13 cellular contexts compared by ENCODE assay signal in the genomic region with DNA sequence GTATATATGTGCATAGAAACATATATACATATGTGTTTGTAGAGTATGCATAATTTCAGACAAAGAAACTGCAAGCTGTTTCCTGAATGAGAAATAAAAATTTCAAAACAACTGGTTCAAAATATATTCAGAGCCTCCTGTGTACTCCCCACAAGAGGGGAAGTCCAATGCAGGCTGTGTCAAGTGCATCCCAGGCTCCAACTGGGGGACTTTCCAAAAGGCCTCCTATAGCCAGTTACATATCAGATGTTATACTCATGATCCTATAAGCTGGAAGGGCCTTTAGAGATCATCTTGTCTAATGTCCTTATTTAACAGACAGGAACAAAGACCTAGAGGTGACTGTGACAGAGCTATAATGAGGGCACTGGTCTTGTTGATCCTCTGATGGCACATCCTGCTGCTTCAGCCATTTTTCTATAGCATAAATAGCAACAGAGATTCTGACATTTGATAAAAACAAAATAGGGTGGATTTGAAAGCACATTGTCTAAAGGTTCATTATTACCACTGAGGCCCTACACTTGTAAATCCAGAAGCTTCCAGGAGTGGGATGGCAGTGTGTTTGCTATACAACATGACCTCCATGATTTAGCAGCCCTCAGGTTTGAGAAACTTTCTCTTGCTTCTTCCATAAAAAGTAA. TPM values are rescaled to one million over a fixed set of nuclear protein-coding genes. Genes with fewer than 3 reads are reported as not detected.
DNase-seq lines count a peak whose midpoint lies in the region; ATAC-seq, FAIRE-seq and TF ChIP-seq lines count a peak whose summit lies in the region.
"Had no signal": no experiment of that assay in that cellular context is flagged by ENCODE, and none has a peak within 500 bp of the region (broad histone marks: within the 10 kb centered on the region; RNA-seq: fewer than 3 reads in every experiment).

No MANE protein-coding gene starts in this region.

- CTCF ChIA-PET in CD4-positive, alpha-beta memory T cell (lab: Charles Lee; ENCODE audit: partially characterized antibody), result no interaction called here
- CTCF ChIA-PET in HepG2 (lab: Yijun Ruan, JAX; ENCODE audit: low intra/inter-chr PET ratio, low total read pairs), result no interaction called here

- no peak for TF ChIP-seq EP300 in HepG2 (IDR thresholded peaks at IDR 0.05; ENCODE audit: low read depth in 2 of 2, low read length in 2 of 2)
- TF ChIP-seq EP300 in HepG2 (CRISPR knock-in tag; IDR thresholded peaks at IDR 0.05; ENCODE audit: borderline replicate concordance), result no peak

- no peak for FAIRE-seq in HepG2 (lab: Jason Lieb, UNC)

- peak; percentile 39 for ATAC-seq in HG02973 (IDR thresholded peaks at IDR 0.05; ENCODE audit: unreplicated experiment)
- ATAC-seq in T-helper 17 cell, result peak; percentile 83
- no peak for ATAC-seq in HepG2

- H4K20me1 ChIP-seq in neural progenitor cell (ENCODE audit: low read depth), result no peaks in the 10 kb centered on the region
- H4K20me1 ChIP-seq in HepG2 (ENCODE audit: insufficient read depth, low read length), result no peaks in the 10 kb centered on the region
- H4K20me1 ChIP-seq: BLaER1 treated with 17β-estradiol and CSF1 and Interleukin-3, amounts not matched to agents 10 nM and 100 nM had no signal

- peaks cover 57% of the 10 kb centered on the region in 2 donors for H3K36me3 Mint-ChIP-seq in CD4-positive, alpha-beta memory T cell
- H3K36me3 Mint-ChIP-seq in T-helper 17 cell (ENCODE audit: low read depth) (peaks cover 13% of the 10 kb centered on the region), neural progenitor cell (no peaks in the 10 kb centered on the region)

- H3K27ac ChIP-seq in CD4-positive, alpha-beta memory T cell (ENCODE audit: low read depth, low read length), result no peak overlapping the region
- H3K27ac ChIP-seq in neural progenitor cell (no peak overlapping the region), colonic mucosa (no peak overlapping the region), HepG2 (ENCODE audit: extremely low read length, insufficient read depth, low read length) (no peak overlapping the region)
- H3K27ac ChIP-seq: BLaER1 treated with 17β-estradiol and CSF1 and Interleukin-3, amounts not matched to agents 10 nM and 100 nM; dorsolateral prefrontal cortex had no signal

- no TSS peak for BruUV-seq in HepG2 (replicated peaks; lab: Mats Ljungman, UMichigan)

- H3K4me1 ChIP-seq in CD4-positive, alpha-beta memory T cell (ENCODE audit: insufficient read depth, low read length), result no peaks in the 10 kb centered on the region
- H3K4me1 ChIP-seq in neural progenitor cell (no peaks in the 10 kb centered on the region), colonic mucosa (no peaks in the 10 kb centered on the region), HepG2 (ENCODE audit: insufficient read depth, low read length) (peaks cover 39% of the 10 kb centered on the region)

- no peaks in the 10 kb centered on the region for H3K9me3 Mint-ChIP-seq in CD4-positive, alpha-beta memory T cell
- no peaks in the 10 kb centered on the region for H3K9me3 Mint-ChIP-seq in neural progenitor cell
- H3K9me3 Mint-ChIP-seq: T-helper 1 cell treated with Interleukin-12 subunit alpha and Interleukin-12 subunit beta and Interleukin-4 antibody, amounts not matched to agents 30 μg/mL and 1 μg/mL, for 36 hours had no signal

- peak; percentile 20 for TF ChIP-seq POLR2A in GM19193 (IDR thresholded peaks at IDR 0.05; ENCODE audit: extremely low read depth, insufficient read depth, insufficient read length)
- no peak for TF ChIP-seq POLR2A in HepG2 (IDR thresholded peaks at IDR 0.05; ENCODE audit: insufficient read depth in 1 of 2, low read depth in 2 of 2, low read length in 2 of 2)

- H3K4me2 ChIP-seq in neural progenitor cell, result no peak overlapping the region
- H3K4me2 ChIP-seq in HepG2 (ENCODE audit: low read depth, low read length), result no peak overlapping the region

- H3K27me3 ChIP-seq in CD4-positive, alpha-beta memory T cell (ENCODE audit: insufficient read depth, low read length), result no peaks in the 10 kb centered on the region
- H3K27me3 ChIP-seq in neural progenitor cell (peaks cover 17% of the 10 kb centered on the region), colonic mucosa (no peaks in the 10 kb centered on the region), HepG2 (ENCODE audit: control insufficient read depth in 1 of 2, insufficient read depth in 2 of 2, low read length in 2 of 2) (peaks cover 0 to 8% of the 10 kb centered on the region in 2 experiments; a peak in 2 of 5 replicates), MG63 (no peaks in the 10 kb centered on the region)
- H3K27me3 ChIP-seq: BLaER1 treated with 17β-estradiol and CSF1 and Interleukin-3, amounts not matched to agents 10 nM and 100 nM had no signal

- H3K9me3 ChIP-seq in CD4-positive, alpha-beta memory T cell (ENCODE audit: control insufficient read depth in 1 of 2, low read length in 2 of 2), result no peaks in the 10 kb centered on the region
- no peaks in the 10 kb centered on the region for H3K9me3 ChIP-seq in T-helper 17 cell (ENCODE audit: control insufficient read depth, low read length, poor library complexity, severe bottlenecking)
- H3K9me3 ChIP-seq in neural progenitor cell (ENCODE audit: low read depth), result no peaks in the 10 kb centered on the region
- H3K9me3 ChIP-seq in colonic mucosa, result no peaks in the 10 kb centered on the region
- H3K9me3 ChIP-seq in HepG2 (ENCODE audit: low read length), result no peaks in the 10 kb centered on the region
- no peaks in the 10 kb centered on the region for H3K9me3 ChIP-seq in MG63
- H3K9me3 ChIP-seq: BLaER1 treated with 17β-estradiol and CSF1 and Interleukin-3, amounts not matched to agents 10 nM and 100 nM had no signal

- H3K79me2 ChIP-seq in neural progenitor cell (ENCODE audit: low read depth) (no peaks in the 10 kb centered on the region), HepG2 (ENCODE audit: insufficient read depth, low read length) (no peaks in the 10 kb centered on the region)

- H2AFZ ChIP-seq in neural progenitor cell (replicated peaks), result no peak overlapping the region
- H2AFZ ChIP-seq in HepG2 (ENCODE audit: low read length), result no peak overlapping the region

- no peak for DNase-seq in CD4-positive, alpha-beta memory T cell
- no peak for DNase-seq in T-helper 17 cell
- no peak for DNase-seq in neural progenitor cell (ENCODE audit: low spot score)
- DNase-seq in colonic mucosa, result no peak
- no peak for DNase-seq in HepG2 (ENCODE audit: low spot score)
- DNase-seq in MG63, result no peak
- DNase-seq: dorsolateral prefrontal cortex; NCI-H524; stimulated activated CD4-positive, alpha-beta T cell treated with anti-CD3 and anti-CD28 coated beads, Interleukin-15, amount 100 ng/mL, for 24 hours had no signal

- no peaks in the 10 kb centered on the region for H3F3A ChIP-seq in neural progenitor cell (ENCODE audit: low read depth)

- H3K4me1 Mint-ChIP-seq in CD4-positive, alpha-beta memory T cell, result peaks cover 12 to 41% (median 33%) of the 10 kb centered on the region in 4 donors
- H3K4me1 Mint-ChIP-seq in T-helper 17 cell, result peaks cover 34% of the 10 kb centered on the region
- H3K4me1 Mint-ChIP-seq in neural progenitor cell, result peaks cover 14% of the 10 kb centered on the region

- in situ Hi-C loops in HepG2 (cut with HindIII; ENCODE audit: extremely low pct_ligation_motif_present, low pct_unique_long_range_greater_than_20kb), result no loop called here

- no peak overlapping the region for H3K4me3 ChIP-seq in CD4-positive, alpha-beta memory T cell (ENCODE audit: low read length in 2 of 2)
- H3K4me3 ChIP-seq in neural progenitor cell (no peak overlapping the region), colonic mucosa (no peak overlapping the region), HepG2 (replicated peaks in 1 of 3; ENCODE audit: insufficient read depth in 1 of 3, low read depth in 2 of 3, low read length in 3 of 3) (no peak overlapping the region), MG63 (no peak overlapping the region)
- H3K4me3 ChIP-seq: BLaER1 treated with 17β-estradiol and CSF1 and Interleukin-3, amounts not matched to agents 10 nM and 100 nM; dorsolateral prefrontal cortex had no signal

- H3K9ac ChIP-seq in neural progenitor cell (no peak overlapping the region), colonic mucosa (ENCODE audit: low read depth in 2 of 2, low read length in 2 of 2) (no peak overlapping the region), HepG2 (ENCODE audit: insufficient read depth, low read depth, low read length) (no peak overlapping the region)
- H3K9ac ChIP-seq: BLaER1 treated with 17β-estradiol and CSF1 and Interleukin-3, amounts not matched to agents 10 nM and 100 nM had no signal

- intact Hi-C loops in CD4-positive, alpha-beta memory T cell (cut with micrococcal nuclease), result no loop called here
- intact Hi-C loops in colonic mucosa (cut with DNase I) (no loop called here), HepG2 (cut with micrococcal nuclease; ENCODE audit: unreplicated experiment) (no loop called here)

- peak overlapping the region in 5 of 7 donors; percentile 11 to 82 (median 29) for H3K27ac Mint-ChIP-seq in CD4-positive, alpha-beta memory T cell
- H3K27ac Mint-ChIP-seq in T-helper 17 cell, result no peak overlapping the region
- H3K27ac Mint-ChIP-seq in neural progenitor cell, result no peak overlapping the region

- POLR2A ChIA-PET in CD4-positive, alpha-beta memory T cell (lab: Charles Lee; ENCODE audit: partially characterized antibody), result no interaction called here
- POLR2A ChIA-PET in HepG2 (lab: Yijun Ruan, JAX), result no interaction called here

- no peak for TF ChIP-seq CTCF in neural progenitor cell (IDR thresholded peaks at IDR 0.05)
- TF ChIP-seq CTCF in colonic mucosa (IDR thresholded peaks at IDR 0.05), result no peak
- no peak for TF ChIP-seq CTCF in HepG2 (CRISPR knock-in tag; IDR thresholded peaks at IDR 0.05)

- no peaks in the 10 kb centered on the region for H3K27me3 Mint-ChIP-seq in CD4-positive, alpha-beta memory T cell
- H3K27me3 Mint-ChIP-seq in T-helper 17 cell, result no peaks in the 10 kb centered on the region
- peaks cover 4% of the 10 kb centered on the region for H3K27me3 Mint-ChIP-seq in neural progenitor cell (ENCODE audit: insufficient read depth, low read depth)

- TF ChIP-seq RAD21 in HepG2 (CRISPR knock-in tag; IDR thresholded peaks at IDR 0.05), result no peak

- H3K36me3 ChIP-seq in CD4-positive, alpha-beta memory T cell (ENCODE audit: insufficient read depth, low read length), result peaks cover 9% of the 10 kb centered on the region
- H3K36me3 ChIP-seq in neural progenitor cell, result no peaks in the 10 kb centered on the region
- no peaks in the 10 kb centered on the region for H3K36me3 ChIP-seq in colonic mucosa
- H3K36me3 ChIP-seq in HepG2 (replicated peaks in 1 of 2; ENCODE audit: control insufficient read depth in 1 of 2, insufficient read depth in 2 of 2, low read length in 2 of 2), result no peaks in the 10 kb centered on the region
- H3K36me3 ChIP-seq in MG63, result no peaks in the 10 kb centered on the region

- H3K4me3 Mint-ChIP-seq in CD4-positive, alpha-beta memory T cell, result no peak overlapping the region
- no peak overlapping the region for H3K4me3 Mint-ChIP-seq in T-helper 17 cell
- no peak overlapping the region for H3K4me3 Mint-ChIP-seq in neural progenitor cell
- H3K4me3 Mint-ChIP-seq: T-helper 1 cell treated with Interleukin-12 subunit alpha and Interleukin-12 subunit beta and Interleukin-4 antibody, amounts not matched to agents 30 μg/mL and 1 μg/mL, for 36 hours had no signal

RNA-seq across cellular contexts. Expression of gene LY75, which starts 13.5 kb away (rescaled TPM):
- total RNA-seq in CD4-positive, alpha-beta memory T cell, result 10 to 100 TPM; 39.6 to 40.9 TPM
- 10 to 100 TPM; 43.8 to 56.9 TPM for polyA plus RNA-seq in CD4-positive, alpha-beta memory T cell
- total RNA-seq in T-helper 17 cell (10 to 100 TPM; 31.8 to 37.1 TPM), neural progenitor cell (ENCODE audit: low replicate concordance) (0.25 and 0.39 TPM in 2 replicates), colonic mucosa (10 to 100 TPM; 27.6 to 35.5 TPM), HepG2 (2016; rRNA removed; fragmentation: Illumina TruSeq; extraction: Trizol) (not detected in 2 replicates)
- not detected in 2 replicates for total RNA-seq in HepG2 (2016; cell fraction: cytosol; rRNA removed; fragmentation: Illumina TruSeq; extraction: Trizol; ENCODE audit: low read depth)
- total RNA-seq in HepG2 (2016; cell fraction: insoluble cytoplasmic fraction; rRNA removed; fragmentation: Illumina TruSeq; extraction: Trizol), result not detected in 2 replicates
- total RNA-seq in HepG2 (2016; cell fraction: membrane; rRNA removed; fragmentation: Illumina TruSeq; extraction: Trizol), result not detected in 2 replicates
- not detected in 2 replicates for total RNA-seq in HepG2 (2016; cell fraction: nucleus; rRNA removed; fragmentation: Illumina TruSeq; extraction: Trizol)
- not detected in 2 replicates for polyA plus RNA-seq in HepG2 (2011; rRNA removed)
- polyA plus RNA-seq in HepG2 (2011; cell fraction: cytosol; rRNA removed), result not detected in 2 replicates
- not detected in 2 replicates for polyA plus RNA-seq in HepG2 (2011; cell fraction: nucleus; rRNA removed)
- polyA plus RNA-seq in HepG2 (2012), result not detected in 2 replicates
- polyA plus RNA-seq in HepG2 (2016; cell fraction: cytosol; fragmentation: Illumina TruSeq; extraction: Trizol; ENCODE audit: low read depth), result not detected in 2 replicates
- not detected in 2 replicates for polyA plus RNA-seq in HepG2 (2016; cell fraction: insoluble cytoplasmic fraction; fragmentation: Illumina TruSeq; extraction: Trizol; ENCODE audit: low read depth)
- polyA plus RNA-seq in HepG2 (2016; cell fraction: membrane; fragmentation: Illumina TruSeq; extraction: Trizol; ENCODE audit: low read depth), result not detected in 2 replicates
- polyA plus RNA-seq in HepG2 (2016; cell fraction: nucleus; fragmentation: Illumina TruSeq; extraction: Trizol; ENCODE audit: insufficient read depth, low read depth), result not detected in 2 replicates
- polyA minus RNA-seq in HepG2 (2011; rRNA and poly(A)+ RNA removed; ENCODE audit: low replicate concordance), result 0.12 TPM in 1 of 2 replicates, not detected in the other
- not detected in 2 replicates for polyA minus RNA-seq in HepG2 (2011; cell fraction: cytosol; rRNA and poly(A)+ RNA removed)
- not detected in 2 replicates for polyA minus RNA-seq in HepG2 (2011; cell fraction: nucleus; rRNA and poly(A)+ RNA removed)
- 0.07 TPM in 1 of 2 replicates, not detected in the other for total RNA-seq in MG63 (2014; rRNA removed; shearing (Covaris generic); ENCODE audit: low replicate concordance)

Comparison
In these comparisons a context has a peak if more than half of its experiments do, and no peak if none do; other contexts are left out.
1. H3K27ac Mint-ChIP-seq: peak in CD4-positive, alpha-beta memory T cell (5 of 7); none in T-helper 17 cell (single experiment) and neural progenitor cell (single experiment).
2. RNA of gene LY75, which starts 13.5 kb away (total RNA-seq): 39.6 to 40.9 TPM in CD4-positive, alpha-beta memory T cell, 31.8 to 37.1 TPM in T-helper 17 cell and 27.6 to 35.5 TPM in colonic mucosa; 0.25 to 0.39 TPM in neural progenitor cell, 0.07 TPM in MG63 and not detected in HepG2; every median in the first group is over 10 times any median in the second.